8 cellular contexts compared by ENCODE assay signal in genomic region chr10:61899997-61900828, GRCh38. TPM values are rescaled to one million over a fixed set of nuclear protein-coding genes. Genes with fewer than 3 reads are reported as not detected.
A peak's percentile ranks its signal among the peaks of the same experiment; 100 is the strongest.
DNase-seq lines count a peak whose midpoint lies in the region; ATAC-seq, FAIRE-seq and TF ChIP-seq lines count a peak whose summit lies in the region.

No MANE protein-coding gene starts in this region.

- WGBS in small intestine, 3 donors, result 0% methylated on average over 24 to 25 of the region's 25 CpGs

- FAIRE-seq in bronchial epithelial cell (lab: Jason Lieb, UNC), result no peak
- no peak for FAIRE-seq in small intestine (lab: Jason Lieb, UNC)

- ATAC-seq in HG02798 (IDR thresholded peaks at IDR 0.05; ENCODE audit: poor library complexity, unreplicated experiment), result peak; percentile 34

- H3K27ac ChIP-seq in small intestine (ENCODE audit: low read depth in 1 of 2, low read length in 1 of 2), result peak overlapping the region; percentile 34 to 92

- peaks cover 0 to 5% of the 10 kb centered on the region in 2 donors for H3K4me1 ChIP-seq in small intestine (ENCODE audit: control insufficient read depth in 2 of 2, insufficient read depth in 1 of 2, low read depth in 1 of 2, low read length in 1 of 2)

- H3K27me3 ChIP-seq in bronchial epithelial cell (ENCODE audit: control insufficient read depth, insufficient read depth, low read length) (no peaks in the 10 kb centered on the region), small intestine (ENCODE audit: control insufficient read depth in 2 of 2, insufficient read depth in 2 of 2, low read length in 2 of 2) (no peaks in the 10 kb centered on the region)

- TF ChIP-seq CTCF in bronchial epithelial cell (IDR thresholded peaks at IDR 0.05; ENCODE audit: insufficient read depth, low read length, severe bottlenecking), result no peak

- H3K36me3 ChIP-seq in bronchial epithelial cell (ENCODE audit: control insufficient read depth, insufficient read depth, low read length) (no peaks in the 10 kb centered on the region), small intestine (ENCODE audit: control insufficient read depth in 2 of 2, insufficient read depth in 2 of 2, low read length in 2 of 2) (no peaks in the 10 kb centered on the region)

- H3K4me3 ChIP-seq in bronchial epithelial cell (ENCODE audit: low read depth, low read length) (peak overlapping the region; percentile 76), small intestine (ENCODE audit: low read depth in 1 of 2, low read length in 2 of 2) (peak overlapping the region; percentile 90 to 93)

- H3K9me3 ChIP-seq in small intestine (ENCODE audit: control insufficient read depth, low read depth), result no peaks in the 10 kb centered on the region

- DNase-seq in activated T-cell treated with anti-CD3 and anti-CD28 coated beads for 1 hour (ENCODE audit: low read depth), result peak; percentile 34
- no peak for DNase-seq in activated T-cell treated with anti-CD3 and anti-CD28 coated beads for 4 hours
- peak; percentile 82 for DNase-seq in NCI-H146 (lab: John Stamatoyannopoulos, UW)
- DNase-seq in T-helper 1 cell, result peak; percentile 24 to 85 (median 46)
- DNase-seq in bronchial epithelial cell (ENCODE audit: low read depth), result peak; percentile 90
- peak; percentile 88 for DNase-seq in iris pigment epithelial cell (ENCODE audit: low read depth)
- DNase-seq in small intestine, result peak; percentile 62

RNA-seq across cellular contexts. Expression of gene ARID5B, which starts 1.3 kb away (rescaled TPM):
- 7.1 and 13.7 TPM in 2 replicates for total RNA-seq in bronchial epithelial cell
- polyA plus RNA-seq in small intestine, result 10 to 100 TPM in 1 of 3 donors, 1 to 10 TPM in 2; 1.1 to 12.1 (median 1.4) TPM
